ENCODE assay signal across 8 cellular contexts in genomic region chr22:39598017-39598965, GRCh38. TPM values are rescaled to one million over a fixed set of nuclear protein-coding genes. Genes with fewer than 3 reads are reported as not detected.
DNase-seq lines count a peak whose midpoint lies in the region; ATAC-seq and TF ChIP-seq lines count a peak whose summit lies in the region.

No MANE protein-coding gene starts in this region.

- H3K27ac Mint-ChIP-seq in activated T-cell treated with anti-CD3 and anti-CD28 coated beads, Interleukin-2, amount 50 U/mL, for 24 hours = no peak overlapping the region

- peaks cover 2% of the 10 kb centered on the region for H3K9me3 Mint-ChIP-seq in activated T-cell treated with anti-CD3 and anti-CD28 coated beads, Interleukin-2, amount 50 U/mL, for 24 hours

- intact Hi-C loops in left ventricle myocardium inferior (cut with micrococcal nuclease) = no loop called here

- H3K4me1 Mint-ChIP-seq in activated T-cell treated with anti-CD3 and anti-CD28 coated beads, Interleukin-2, amount 50 U/mL, for 24 hours (ENCODE audit: low read depth) = peaks cover 29% of the 10 kb centered on the region

- no peak overlapping the region for H3K9ac ChIP-seq in iPS-20b (ENCODE audit: low read depth, low read length)

- TF ChIP-seq CTCF in cardiac muscle cell (IDR thresholded peaks at IDR 0.05; ENCODE audit: low read depth, low read length) (no peak), left ventricle myocardium inferior (IDR thresholded peaks at IDR 0.05; ENCODE audit: borderline replicate concordance) (no peak)

- DNase-seq in cardiac muscle cell (ENCODE audit: low read depth in 1 of 2, low spot score in 1 of 2) = peak; percentile 15 to 64
- DNase-seq in left ventricle myocardium inferior = no peak
- DNase-seq in activated T-cell treated with anti-CD3 and anti-CD28 coated beads, Interleukin-2, amount 50 U/mL, for 24 hours = peak; percentile 83
- peak; percentile 53 for DNase-seq in stimulated activated CD8-positive, alpha-beta memory T cell treated with anti-CD3 and anti-CD28 coated beads, Interleukin-15, amount 100 ng/mL, for 24 hours (ENCODE audit: low read depth)
- DNase-seq in MV-4-11 (lab: John Stamatoyannopoulos, UW) = no peak
- DNase-seq in DMS79 treated with DMSO at 0.1 percent for 48 hours (lab: John Stamatoyannopoulos, UW) = no peak

- H3K27me3 Mint-ChIP-seq in activated T-cell treated with anti-CD3 and anti-CD28 coated beads, Interleukin-2, amount 50 U/mL, for 24 hours = peaks cover 18% of the 10 kb centered on the region

- H3K27ac ChIP-seq in cardiac muscle cell = no peak overlapping the region
- H3K27ac ChIP-seq in left ventricle myocardium inferior (replicated peaks) = no peak overlapping the region
- H3K27ac ChIP-seq in iPS-20b (ENCODE audit: low read length) = no peak overlapping the region

- H3K36me3 ChIP-seq in cardiac muscle cell (no peaks in the 10 kb centered on the region), left ventricle myocardium inferior (no peaks in the 10 kb centered on the region), iPS-20b (ENCODE audit: insufficient read depth, low read depth, low read length) (no peaks in the 10 kb centered on the region)

- H3K9me3 ChIP-seq in cardiac muscle cell (ENCODE audit: low read depth) (no peaks in the 10 kb centered on the region), left ventricle myocardium inferior (replicated peaks) (peaks cover 13% of the 10 kb centered on the region), iPS-20b (ENCODE audit: insufficient read depth, low read depth, low read length) (no peaks in the 10 kb centered on the region; the same call in 1 of the 2 replicates)

- no peak overlapping the region for H3K4me3 Mint-ChIP-seq in activated T-cell treated with anti-CD3 and anti-CD28 coated beads, Interleukin-2, amount 50 U/mL, for 24 hours

- H3K36me3 Mint-ChIP-seq in activated T-cell treated with anti-CD3 and anti-CD28 coated beads, Interleukin-2, amount 50 U/mL, for 24 hours (ENCODE audit: low read depth) = no peaks in the 10 kb centered on the region

- H3K27me3 ChIP-seq in cardiac muscle cell = peaks cover 17% of the 10 kb centered on the region
- peaks cover 75% of the 10 kb centered on the region for H3K27me3 ChIP-seq in left ventricle myocardium inferior (ENCODE audit: low read depth)
- peaks cover 21% of the 10 kb centered on the region for H3K27me3 ChIP-seq in iPS-20b (ENCODE audit: insufficient read depth, low read length)

- no peaks in the 10 kb centered on the region for H3K4me1 ChIP-seq in cardiac muscle cell (ENCODE audit: low read depth)
- peaks cover 2% of the 10 kb centered on the region for H3K4me1 ChIP-seq in left ventricle myocardium inferior
- no peaks in the 10 kb centered on the region for H3K4me1 ChIP-seq in iPS-20b (ENCODE audit: insufficient read depth, low read length)

- H3K4me3 ChIP-seq in cardiac muscle cell = no peak overlapping the region
- no peak overlapping the region for H3K4me3 ChIP-seq in left ventricle myocardium inferior
- peak overlapping the region; percentile 64; the same call in 1 of the 2 replicates for H3K4me3 ChIP-seq in iPS-20b (ENCODE audit: low read length)

- ATAC-seq in HG02938 (IDR thresholded peaks at IDR 0.05; ENCODE audit: unreplicated experiment) = no peak

RNA-seq across cellular contexts. Expression of gene CACNA1I, which starts 27.7 kb away (rescaled TPM):
- 0.14 and 0.24 TPM in 2 replicates for total RNA-seq in cardiac muscle cell
- polyA plus RNA-seq in cardiac muscle cell = 0.04 and 0.47 TPM in 2 replicates
- total RNA-seq in left ventricle myocardium inferior = 0.05 TPM

Comparison
In these comparisons a context has a peak if more than half of its experiments do, and no peak if none do; other contexts are left out.
1. DNase-seq: peak in cardiac muscle cell (2 of 2), activated T-cell treated with anti-CD3 and anti-CD28 coated beads, Interleukin-2, amount 50 U/mL, for 24 hours (single experiment) and stimulated activated CD8-positive, alpha-beta memory T cell treated with anti-CD3 and anti-CD28 coated beads, Interleukin-15, amount 100 ng/mL, for 24 hours (single experiment); none in left ventricle myocardium inferior (single experiment), MV-4-11 (single experiment) and DMS79 treated with DMSO at 0.1 percent for 48 hours (single experiment).